Comparison of ENCODE assay signal across 15 cellular contexts in the genomic region with DNA sequence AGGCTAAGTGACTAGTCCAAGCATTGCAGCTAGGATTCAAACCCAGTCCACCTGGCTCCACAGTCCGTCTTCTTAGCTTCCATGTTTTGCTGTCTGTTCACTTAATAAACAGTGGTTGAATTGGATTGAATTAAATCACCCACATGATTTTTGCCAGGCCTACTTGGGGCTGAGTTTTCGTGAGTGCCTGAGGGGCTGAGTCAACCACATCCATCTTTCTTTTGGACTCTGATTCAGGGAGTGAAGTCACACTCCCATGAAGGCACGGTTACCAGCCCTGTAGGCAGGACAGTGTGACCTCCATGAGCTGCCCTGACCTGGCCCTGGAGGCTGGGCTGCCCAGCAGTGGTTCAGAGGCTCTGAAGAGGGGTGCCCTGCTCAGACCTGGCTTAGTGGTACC.
DNase-seq lines count a peak whose midpoint lies in the region; ATAC-seq, FAIRE-seq and TF ChIP-seq lines count a peak whose summit lies in the region.
"Had no signal": no experiment of that assay in that cellular context is flagged by ENCODE, and none has a peak within 500 bp of the region (broad histone marks: within the 10 kb centered on the region; RNA-seq: fewer than 3 reads in every experiment).

No MANE protein-coding gene starts in this region.

- H3K36me3 Mint-ChIP-seq in immature natural killer cell = no peaks in the 10 kb centered on the region
- H3K36me3 Mint-ChIP-seq: activated CD8-positive, alpha-beta memory T cell treated with anti-CD3 and anti-CD28 coated beads, Interleukin-2, amount 10 ng/mL, durations not matched to agents 7 days and 5 days had no signal

- FAIRE-seq in H54 (lab: Jason Lieb, UNC) = peak; percentile 50
- FAIRE-seq: HepG2, small intestine had no signal

- ATAC-seq in HG03159 (IDR thresholded peaks at IDR 0.05; ENCODE audit: unreplicated experiment) = no peak
- ATAC-seq: activated CD8-positive, alpha-beta memory T cell treated with anti-CD3 and anti-CD28 coated beads, Interleukin-2, amount 10 ng/mL, durations not matched to agents 7 days and 5 days; HepG2 had no signal

- H3K4me1 Mint-ChIP-seq in immature natural killer cell = no peaks in the 10 kb centered on the region
- H3K4me1 Mint-ChIP-seq: activated CD8-positive, alpha-beta memory T cell treated with anti-CD3 and anti-CD28 coated beads, Interleukin-2, amount 10 ng/mL, durations not matched to agents 7 days and 5 days had no signal

- no peak overlapping the region for H3K4me3 Mint-ChIP-seq in immature natural killer cell
- H3K4me3 Mint-ChIP-seq: activated CD8-positive, alpha-beta memory T cell treated with anti-CD3 and anti-CD28 coated beads, Interleukin-2, amount 10 ng/mL, durations not matched to agents 7 days and 5 days had no signal

- DNase-seq in A172 (ENCODE audit: low spot score) = peak; percentile 66
- DNase-seq in H54 (ENCODE audit: insufficient read length, low spot score) = peak; percentile 63
- peak; percentile 26 for DNase-seq in amniotic stem cell (lab: John Stamatoyannopoulos, UW)
- peak; percentile 89 for DNase-seq in hepatic stellate cell (ENCODE audit: low spot score)
- DNase-seq in stimulated activated CD4-positive, alpha-beta T cell treated with anti-CD3 and anti-CD28 coated beads, Interleukin-4, amount 100 ng/mL, for 4 hours = no peak
- DNase-seq in immature natural killer cell = no peak
- DNase-seq in erythroblast (lab: John Stamatoyannopoulos, UW) = no peak
- DNase-seq: activated CD8-positive, alpha-beta memory T cell treated with anti-CD3 and anti-CD28 coated beads, Interleukin-2, amount 10 ng/mL, durations not matched to agents 7 days and 5 days; activated naive CD4-positive, alpha-beta T cell treated with anti-CD3 and anti-CD28 coated beads, Interleukin-2, amount 50 U/mL, for 16 hours; cortex of kidney; DMS53; NCI-H146; small intestine had no signal

- peaks cover 0 to under 1% (median 0%) of the 10 kb centered on the region in 6 donors for H3K9me3 Mint-ChIP-seq in immature natural killer cell

- TF ChIP-seq POLR2A in H54 (IDR thresholded peaks at IDR 0.05; ENCODE audit: low read depth, low read length) = no peak
- TF ChIP-seq POLR2A in erythroblast (IDR thresholded peaks at IDR 0.05; ENCODE audit: low read length) = no peak

- no peak overlapping the region for H3K27ac Mint-ChIP-seq in immature natural killer cell
- H3K27ac Mint-ChIP-seq: activated CD8-positive, alpha-beta memory T cell treated with anti-CD3 and anti-CD28 coated beads, Interleukin-2, amount 10 ng/mL, durations not matched to agents 7 days and 5 days had no signal

- peaks cover 1 to 7% (median 2%) of the 10 kb centered on the region in 3 donors for H3K27me3 Mint-ChIP-seq in immature natural killer cell (ENCODE audit: low read depth in 3 of 3)
- H3K27me3 Mint-ChIP-seq: activated CD8-positive, alpha-beta memory T cell treated with anti-CD3 and anti-CD28 coated beads, Interleukin-2, amount 10 ng/mL, durations not matched to agents 7 days and 5 days had no signal

Comparison
In these comparisons a context has a peak if more than half of its experiments do, and no peak if none do; other contexts are left out.
1. DNase-seq: peak in A172 (single experiment), H54 (single experiment), amniotic stem cell (single experiment) and hepatic stellate cell (single experiment); none in stimulated activated CD4-positive, alpha-beta T cell treated with anti-CD3 and anti-CD28 coated beads, Interleukin-4, amount 100 ng/mL, for 4 hours (0 of 2), immature natural killer cell (0 of 3) and erythroblast (0 of 2).